In genomic region chrX:132945055-132945599, GRCh38 we compare ENCODE assay signal across 4 cellular contexts. TPM values are rescaled to one million over a fixed set of nuclear protein-coding genes. Genes with fewer than 3 reads are reported as not detected.
"Had no signal": no experiment of that assay in that cellular context is flagged by ENCODE, and none has a peak within 500 bp of the region (broad histone marks: within the 10 kb centered on the region; RNA-seq: fewer than 3 reads in every experiment).

No MANE protein-coding gene starts in this region.

RNA-seq across cellular contexts. Expression of gene HS6ST2, which starts 13.3 kb away (rescaled TPM):
- total RNA-seq: OCI-LY7, Peyer's patch, RPMI7951, SJSA1 had no signal
